In genomic region chr10:36872702-36873393, GRCh38 we compare ENCODE assay signal across 14 cellular contexts.
DNase-seq lines count a peak whose midpoint lies in the region; ATAC-seq and TF ChIP-seq lines count a peak whose summit lies in the region.
"Had no signal": no experiment of that assay in that cellular context is flagged by ENCODE, and none has a peak within 500 bp of the region (broad histone marks: within the 10 kb centered on the region; RNA-seq: fewer than 3 reads in every experiment).

No MANE protein-coding gene starts in this region.

- peak; percentile 84 for ATAC-seq in GM19023 (IDR thresholded peaks at IDR 0.05; ENCODE audit: unreplicated experiment)
- ATAC-seq in GM21576 (IDR thresholded peaks at IDR 0.05; ENCODE audit: unreplicated experiment), result peak; percentile 93
- peak; percentile 91 for ATAC-seq in HG03095 (IDR thresholded peaks at IDR 0.05; ENCODE audit: unreplicated experiment)
- ATAC-seq in stimulated activated naive CD8-positive, alpha-beta T cell treated with anti-CD3 and anti-CD28 coated beads, Interleukin-15, amount 100 ng/mL, for 72 hours, result no peak

- no peaks in the 10 kb centered on the region for H3K27me3 Mint-ChIP-seq in stimulated activated naive CD8-positive, alpha-beta T cell treated with anti-CD3 and anti-CD28 coated beads, Interleukin-15, amount 100 ng/mL, for 72 hours
- H3K27me3 Mint-ChIP-seq: activated T-cell treated with anti-CD3 and anti-CD28 coated beads, Interleukin-2, amount 50 U/mL, for 24 hours had no signal

- no peaks in the 10 kb centered on the region for H3K9me3 Mint-ChIP-seq in stimulated activated naive CD8-positive, alpha-beta T cell treated with anti-CD3 and anti-CD28 coated beads, Interleukin-15, amount 100 ng/mL, for 72 hours
- H3K9me3 Mint-ChIP-seq: activated T-cell treated with anti-CD3 and anti-CD28 coated beads, Interleukin-2, amount 50 U/mL, for 24 hours had no signal

- BruUV-seq in OCI-LY7 (replicated peaks; lab: Mats Ljungman, UMichigan), result no TSS peak

- TF ChIP-seq CTCF in OCI-LY7 (conservative IDR thresholded peaks at IDR 0.05; ENCODE audit: low read length), result no peak

- DNase-seq in OCI-LY7 (ENCODE audit: low spot score) (peak; percentile 63), COLO829 (ENCODE audit: low spot score) (no peak), ACHN (no peak), NCI-H1092 treated with DMSO at 0.1 percent for 48 hours (lab: John Stamatoyannopoulos, UW) (no peak)
- DNase-seq in stimulated activated naive CD8-positive, alpha-beta T cell treated with anti-CD3 and anti-CD28 coated beads, Interleukin-15, amount 100 ng/mL, for 72 hours, result no peak
- DNase-seq: activated T-cell treated with anti-CD3 and anti-CD28 coated beads, Interleukin-2, amount 50 U/mL, for 24 hours; C1 segment of cervical spinal cord; dorsolateral prefrontal cortex; NCI-H146; stimulated activated CD4-positive, alpha-beta T cell treated with anti-CD3 and anti-CD28 coated beads, Interleukin-4, amount 100 ng/mL, for 4 hours had no signal

- no peak overlapping the region for H3K4me3 ChIP-seq in OCI-LY7 (ENCODE audit: low read depth, low read length, poor library complexity, severe bottlenecking)
- H3K4me3 ChIP-seq: dorsolateral prefrontal cortex, SJSA1 had no signal

- peak overlapping the region; percentile 51 for H3K4me2 ChIP-seq in OCI-LY7 (ENCODE audit: low read length)

- in situ Hi-C loops in ACHN (cut with HindIII; ENCODE audit: low pct_ligation_motif_present, low pct_unique_long_range_greater_than_20kb, low sequenced_read_pairs), result no loop called here

- no peak overlapping the region for H3K4me3 Mint-ChIP-seq in stimulated activated naive CD8-positive, alpha-beta T cell treated with anti-CD3 and anti-CD28 coated beads, Interleukin-15, amount 100 ng/mL, for 72 hours
- H3K4me3 Mint-ChIP-seq: activated T-cell treated with anti-CD3 and anti-CD28 coated beads, Interleukin-2, amount 50 U/mL, for 24 hours had no signal

- H3K9me3 ChIP-seq in OCI-LY7 (ENCODE audit: low read length), result no peaks in the 10 kb centered on the region
- H3K9me3 ChIP-seq: SJSA1 had no signal

- no peaks in the 10 kb centered on the region for H3K79me2 ChIP-seq in OCI-LY7 (ENCODE audit: insufficient read depth, low read depth, low read length)

- H3K9me2 ChIP-seq in OCI-LY7 (ENCODE audit: insufficient read depth, low read length), result no peaks in the 10 kb centered on the region

- no peak overlapping the region; the same call in 1 of the 2 replicates for H2AFZ ChIP-seq in OCI-LY7 (ENCODE audit: low read length)

- peaks cover 22% of the 10 kb centered on the region for H3K4me1 ChIP-seq in OCI-LY7 (ENCODE audit: insufficient read depth, low read length, poor library complexity, severe bottlenecking)
- H3K4me1 ChIP-seq: SJSA1 had no signal

- H3K27ac Mint-ChIP-seq in stimulated activated naive CD8-positive, alpha-beta T cell treated with anti-CD3 and anti-CD28 coated beads, Interleukin-15, amount 100 ng/mL, for 72 hours, result no peak overlapping the region
- H3K27ac Mint-ChIP-seq: activated T-cell treated with anti-CD3 and anti-CD28 coated beads, Interleukin-2, amount 50 U/mL, for 24 hours had no signal

- H3K4me1 Mint-ChIP-seq in stimulated activated naive CD8-positive, alpha-beta T cell treated with anti-CD3 and anti-CD28 coated beads, Interleukin-15, amount 100 ng/mL, for 72 hours, result no peaks in the 10 kb centered on the region

- intact Hi-C loops in OCI-LY7 (cut with micrococcal nuclease; ENCODE audit: unreplicated experiment), result loop anchor here (2.0 to 10.0 kb wide), 3 partner anchors 148 to 1236 kb away; no protein-coding TSS in a partner anchor

- POLR2A ChIA-PET in OCI-LY7 (lab: Charles Lee), result interaction anchor here (0.6 to 1.4 kb wide), 3 partner anchors 9 to 38 kb away, joined by 3 to 4 read pairs (median 4); no protein-coding TSS in a partner anchor

- no peaks in the 10 kb centered on the region for H4K20me1 ChIP-seq in OCI-LY7 (ENCODE audit: insufficient read depth, low read length)

- CTCF ChIA-PET in OCI-LY7 (lab: Charles Lee; ENCODE audit: unreplicated experiment), result no interaction called here

- H3K27ac ChIP-seq in OCI-LY7 (ENCODE audit: low read depth, low read length, poor library complexity, severe bottlenecking), result peak overlapping the region; percentile 15
- H3K27ac ChIP-seq: dorsolateral prefrontal cortex, SJSA1 had no signal

- H3K36me3 ChIP-seq in OCI-LY7 (ENCODE audit: insufficient read depth, low read length), result no peaks in the 10 kb centered on the region
- H3K36me3 ChIP-seq: SJSA1 had no signal
